17 cellular contexts compared by ENCODE assay signal in genomic region chr11:75786101-75786736, GRCh38. TPM values are rescaled to one million over a fixed set of nuclear protein-coding genes. Genes with fewer than 3 reads are reported as not detected.
DNase-seq lines count a peak whose midpoint lies in the region; ATAC-seq, FAIRE-seq and TF ChIP-seq lines count a peak whose summit lies in the region.
"Had no signal": no experiment of that assay in that cellular context is flagged by ENCODE, and none has a peak within 500 bp of the region (broad histone marks: within the 10 kb centered on the region; RNA-seq: fewer than 3 reads in every experiment).

No MANE protein-coding gene starts in this region.

- H3K27ac ChIP-seq in VCaP = peak overlapping the region; percentile 68
- H3K27ac ChIP-seq in heart left ventricle = no peak overlapping the region
- H3K27ac ChIP-seq: adrenal gland had no signal

- intact Hi-C loops in heart left ventricle (cut with DNase I) = no loop called here

- WGBS in heart left ventricle, 4 donors = 95 to 97% (median 96%) methylated on average over 8 of the region's 8 CpGs

- H3K4me1 ChIP-seq in heart left ventricle = no peaks in the 10 kb centered on the region
- H3K4me1 ChIP-seq: adrenal gland, BE2C, HAP-1 had no signal

- no peak for FAIRE-seq in H54 (lab: Jason Lieb, UNC)
- FAIRE-seq: colon, G401.6 had no signal

- TF ChIP-seq CTCF in VCaP (conservative IDR thresholded peaks at IDR 0.05) = no peak
- TF ChIP-seq CTCF in heart left ventricle (IDR thresholded peaks at IDR 0.05) = no peak

- no peak overlapping the region for H3K4me3 ChIP-seq in heart left ventricle
- H3K4me3 ChIP-seq: adrenal gland, HAP-1 had no signal

- no peaks in the 10 kb centered on the region for H3K9me3 ChIP-seq in heart left ventricle
- H3K9me3 ChIP-seq: adrenal gland, BE2C, HAP-1 had no signal

- no peaks in the 10 kb centered on the region for H3K27me3 ChIP-seq in heart left ventricle
- H3K27me3 ChIP-seq: adrenal gland, BE2C had no signal

- ATAC-seq in GM18511 (IDR thresholded peaks at IDR 0.05; ENCODE audit: unreplicated experiment) (peak; percentile 84), GM21786 (IDR thresholded peaks at IDR 0.05; ENCODE audit: unreplicated experiment) (peak; percentile 85), GM18861 (IDR thresholded peaks at IDR 0.05; ENCODE audit: unreplicated experiment) (no peak), heart left ventricle (no peak)
- ATAC-seq: stimulated activated naive B cell treated with anti-CD40 and anti-IgM and Interleukin-4, amounts not matched to agents 10 μg/mL and 1 μg/mL and 100 μg/mL, for 72 hours had no signal

- TF ChIP-seq POLR2A in H54 (IDR thresholded peaks at IDR 0.05; ENCODE audit: low read depth, low read length) (no peak), heart left ventricle (IDR thresholded peaks at IDR 0.05) (no peak)

- DNase-seq in renal cortical epithelial cell (ENCODE audit: low read depth) = peak; percentile 82
- no peak for DNase-seq in NCI-H2029 (lab: John Stamatoyannopoulos, UW)
- DNase-seq in H54 (ENCODE audit: insufficient read length, low spot score) = no peak
- no peak for DNase-seq in heart left ventricle
- DNase-seq: adrenal gland; BE2C; KG1; NCI-H1694 treated with DMSO at 0.1 percent for 48 hours; stimulated activated CD4-positive, alpha-beta T cell treated with anti-CD3 and anti-CD28 coated beads, Interleukin-2, amount 100 ng/mL, for 48 hours; stimulated activated naive B cell treated with anti-CD40 and anti-IgM and Interleukin-4, amounts not matched to agents 10 μg/mL and 1 μg/mL and 100 μg/mL, for 72 hours had no signal

- H3K36me3 ChIP-seq in heart left ventricle = no peaks in the 10 kb centered on the region
- H3K36me3 ChIP-seq: adrenal gland, BE2C, HAP-1 had no signal

RNA-seq across cellular contexts. Expression of gene DGAT2, which starts 17.6 kb away (rescaled TPM):
- total RNA-seq in renal cortical epithelial cell = 1.7 and 3.7 TPM in 2 replicates
- 10 to 100 TPM in 3 of 9 donors, 1 to 10 TPM in 6; 4.4 to 48.3 (median 8.3) TPM for total RNA-seq in heart left ventricle
- 10 to 100 TPM in 1 of 2 donors, 1 to 10 TPM in 1; 4.0 to 15.8 TPM for polyA plus RNA-seq in heart left ventricle

RNA-seq across cellular contexts. Expression of gene UVRAG, which starts 28.8 kb away (rescaled TPM):
- total RNA-seq in renal cortical epithelial cell (12.9 and 17.7 TPM in 2 replicates), heart left ventricle (10 to 100 TPM; 12.7 to 22.6 (median 15.2) TPM)
- polyA plus RNA-seq in heart left ventricle = 10 to 100 TPM in 1 of 2 donors, 1 to 10 TPM in 1; 4.5 to 12.4 TPM

Comparison
In these comparisons a context has a peak if more than half of its experiments do, and no peak if none do; other contexts are left out.
1. ATAC-seq: peak in GM18511 (single experiment) and GM21786 (single experiment); none in GM18861 (single experiment) and heart left ventricle (0 of 4).